Comparison of ENCODE assay signal across 7 cellular contexts in the genomic region with DNA sequence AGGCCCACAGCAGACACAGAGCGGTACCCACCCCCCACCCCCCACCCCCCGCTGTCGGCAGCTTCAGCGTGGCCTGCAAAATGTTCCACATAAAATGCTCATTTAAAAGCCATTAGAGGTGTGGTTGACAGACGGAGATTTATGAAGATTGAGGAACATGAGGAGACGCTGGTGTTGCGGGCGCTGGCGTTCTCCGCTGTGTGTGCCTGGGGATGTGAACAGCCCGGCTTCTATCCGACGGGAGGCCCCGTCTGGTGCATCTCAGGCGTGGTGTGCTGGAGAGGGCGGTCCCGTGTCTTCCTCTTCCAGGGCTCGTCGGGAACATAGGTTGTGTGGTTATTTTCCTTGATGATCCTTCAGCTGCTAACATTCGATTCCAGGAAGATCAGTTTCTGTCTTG.
"Had no signal": no experiment of that assay in that cellular context is flagged by ENCODE, and none has a peak within 500 bp of the region (broad histone marks: within the 10 kb centered on the region; RNA-seq: fewer than 3 reads in every experiment).

No MANE protein-coding gene starts in this region.

- DNase-seq: H9, HCEC 1CT, HFFc6, IMR-90 had no signal

- ATAC-seq: GM23338, HepG2, K562 had no signal

- H3K4me3 ChIP-seq: GM23338, K562 had no signal
